ENCODE assay signal across 9 cellular contexts in genomic region chr6:75206338-75207210, GRCh38. TPM values are rescaled to one million over a fixed set of nuclear protein-coding genes. Genes with fewer than 3 reads are reported as not detected.
A peak's percentile ranks its signal among the peaks of the same experiment; 100 is the strongest.
DNase-seq lines count a peak whose midpoint lies in the region; ATAC-seq and TF ChIP-seq lines count a peak whose summit lies in the region.
"Had no signal": no experiment of that assay in that cellular context is flagged by ENCODE, and none has a peak within 500 bp of the region (broad histone marks: within the 10 kb centered on the region; RNA-seq: fewer than 3 reads in every experiment).

No MANE protein-coding gene starts in this region.

- H3K4me1 ChIP-seq in colonic mucosa (peaks cover 5% of the 10 kb centered on the region), mesodermal cell (ENCODE audit: control insufficient read depth, insufficient read depth, low read length, poor library complexity, severe bottlenecking) (no peaks in the 10 kb centered on the region), aorta (ENCODE audit: control insufficient read depth in 1 of 2, insufficient read depth in 2 of 2, low read length in 2 of 2) (no peaks in the 10 kb centered on the region)

- H3K36me3 ChIP-seq in colonic mucosa (no peaks in the 10 kb centered on the region), mesodermal cell (ENCODE audit: control insufficient read depth, insufficient read depth, low read length) (no peaks in the 10 kb centered on the region), aorta (ENCODE audit: control insufficient read depth in 1 of 2, insufficient read depth in 2 of 2, low read length in 1 of 2) (no peaks in the 10 kb centered on the region)

- H3K27ac Mint-ChIP-seq in stimulated activated naive CD8-positive, alpha-beta T cell treated with anti-CD3 and anti-CD28 coated beads, Interleukin-15, Interleukin-2, amounts not matched to agents 100 ng/mL and 50 ng/mL, for 24 hours = no peak overlapping the region

- no peak for DNase-seq in stimulated activated naive CD8-positive, alpha-beta T cell treated with anti-CD3 and anti-CD28 coated beads, Interleukin-15, Interleukin-2, amounts not matched to agents 100 U/mL and 50 U/mL, for 24 hours
- DNase-seq in colonic mucosa = no peak
- peak; percentile 55 to 81 for DNase-seq in aorta
- no peak for DNase-seq in NK-92 (lab: John Stamatoyannopoulos, UW; ENCODE audit: unreplicated experiment)
- no peak for DNase-seq in globus pallidus (ENCODE audit: low spot score)
- DNase-seq in NCI-H345 treated with DMSO at 0.1 percent for 48 hours (lab: John Stamatoyannopoulos, UW; ENCODE audit: unreplicated experiment) = no peak
- DNase-seq: NCI-H2107 had no signal

- no peaks in the 10 kb centered on the region for H3K36me3 Mint-ChIP-seq in stimulated activated naive CD8-positive, alpha-beta T cell treated with anti-CD3 and anti-CD28 coated beads, Interleukin-15, Interleukin-2, amounts not matched to agents 100 ng/mL and 50 ng/mL, for 24 hours (ENCODE audit: low read depth)

- intact Hi-C loops in colonic mucosa (cut with DNase I) = loop anchor here (5.0 kb wide), 2 partner anchors 794 to 1349 kb away; no protein-coding TSS in a partner anchor
- intact Hi-C loops in aorta (cut with DNase I) = loop anchor here (5.0 to 10.0 kb wide), 8 partner anchors 269 to 1469 kb away; no protein-coding TSS in a partner anchor

- peak overlapping the region; percentile 24 to 31 for H3K9ac ChIP-seq in colonic mucosa (ENCODE audit: low read depth in 2 of 2, low read length in 2 of 2)

- peaks cover 92% of the 10 kb centered on the region for H3K27me3 Mint-ChIP-seq in stimulated activated naive CD8-positive, alpha-beta T cell treated with anti-CD3 and anti-CD28 coated beads, Interleukin-15, Interleukin-2, amounts not matched to agents 100 ng/mL and 50 ng/mL, for 24 hours

- H3K4me1 Mint-ChIP-seq in stimulated activated naive CD8-positive, alpha-beta T cell treated with anti-CD3 and anti-CD28 coated beads, Interleukin-15, Interleukin-2, amounts not matched to agents 100 ng/mL and 50 ng/mL, for 24 hours (ENCODE audit: low read depth) = peaks cover 56% of the 10 kb centered on the region

- H3K4me3 ChIP-seq in colonic mucosa (peak overlapping the region; percentile 31), mesodermal cell (ENCODE audit: extremely low read depth, insufficient read depth, low read length, poor library complexity, severe bottlenecking) (peak overlapping the region; percentile 44), aorta (ENCODE audit: low read length in 2 of 2) (peak overlapping the region; percentile 56 to 73)

- TF ChIP-seq CTCF in colonic mucosa (IDR thresholded peaks at IDR 0.05) = no peak

- H3K27me3 ChIP-seq in colonic mucosa (peaks cover 51% of the 10 kb centered on the region), aorta (ENCODE audit: control insufficient read depth in 1 of 2, insufficient read depth in 2 of 2, low read length in 1 of 2) (no peaks in the 10 kb centered on the region)

- H3K27ac ChIP-seq in colonic mucosa = peak overlapping the region; percentile 43
- H3K27ac ChIP-seq in mesodermal cell (ENCODE audit: low read depth, low read length, severe bottlenecking) = no peak overlapping the region
- H3K27ac ChIP-seq in aorta (ENCODE audit: low read depth in 1 of 2, low read length in 2 of 2) = peak overlapping the region in 1 of 2 donors; percentile 28

- WGBS in mesodermal cell (ENCODE audit: insufficient coverage in 2 of 2), 2 experiments = 0 to 3% methylated on average over 25 to 30 of the region's 37 CpGs
- WGBS in aorta, 2 donors = 18 to 19% methylated on average over 37 of the region's 37 CpGs

- H3K9me3 Mint-ChIP-seq in stimulated activated naive CD8-positive, alpha-beta T cell treated with anti-CD3 and anti-CD28 coated beads, Interleukin-15, Interleukin-2, amounts not matched to agents 100 ng/mL and 50 ng/mL, for 24 hours = no peaks in the 10 kb centered on the region

- no peaks in the 10 kb centered on the region for H3K9me3 ChIP-seq in colonic mucosa
- no peaks in the 10 kb centered on the region for H3K9me3 ChIP-seq in mesodermal cell (ENCODE audit: control insufficient read depth, low read length)
- no peaks in the 10 kb centered on the region for H3K9me3 ChIP-seq in aorta (ENCODE audit: control insufficient read depth, low read length)

- ATAC-seq in stimulated activated naive CD8-positive, alpha-beta T cell treated with anti-CD3 and anti-CD28 coated beads, Interleukin-15, Interleukin-2, amounts not matched to agents 100 U/mL and 50 U/mL, for 24 hours = no peak
- peak; percentile 1 for ATAC-seq in aorta (ENCODE audit: low FRiP score)

- peak overlapping the region; percentile 59 for H3K4me3 Mint-ChIP-seq in stimulated activated naive CD8-positive, alpha-beta T cell treated with anti-CD3 and anti-CD28 coated beads, Interleukin-15, Interleukin-2, amounts not matched to agents 100 ng/mL and 50 ng/mL, for 24 hours

RNA-seq across cellular contexts. Expression of gene COL12A1, which starts 0.7 kb away (rescaled TPM):
- total RNA-seq in colonic mucosa (10 to 100 TPM in 1 of 2 donors, 1 to 10 TPM in 1; 3.6 to 20.2 TPM), aorta (100 to 1,000 TPM; 150 to 214 TPM)
- 23.2 TPM for polyA plus RNA-seq in mesodermal cell (2013, experiment 1 of 2)
- polyA plus RNA-seq in mesodermal cell (2013, experiment 2 of 2) = 15.9 TPM
- polyA plus RNA-seq in aorta = 10 to 100 TPM; 11.8 to 43.5 TPM

RNA-seq across cellular contexts. Expression of gene COX7A2, which starts 37.0 kb away (rescaled TPM):
- total RNA-seq in colonic mucosa = 100 to 1,000 TPM; 795 to 814 TPM
- 291 TPM for polyA plus RNA-seq in mesodermal cell (2013, experiment 1 of 2)
- 294 TPM for polyA plus RNA-seq in mesodermal cell (2013, experiment 2 of 2)
- total RNA-seq in aorta = 100 to 1,000 TPM; 199 to 312 TPM
- polyA plus RNA-seq in aorta = 1,000 to 10,000 TPM in 1 of 2 donors, 100 to 1,000 TPM in 1; 299 to 1,052 TPM

Comparison
In these comparisons a context has a peak if more than half of its experiments do, and no peak if none do; other contexts are left out.
1. DNase-seq: peak in aorta (2 of 2); none in stimulated activated naive CD8-positive, alpha-beta T cell treated with anti-CD3 and anti-CD28 coated beads, Interleukin-15, Interleukin-2, amounts not matched to agents 100 U/mL and 50 U/mL, for 24 hours (single experiment), colonic mucosa (single experiment), NK-92 (single experiment), globus pallidus (single experiment) and NCI-H345 treated with DMSO at 0.1 percent for 48 hours (single experiment).
2. RNA of gene COL12A1, which starts 0.7 kb away (total RNA-seq): 150 to 214 TPM in aorta; 3.6 to 20.2 TPM in colonic mucosa; every median in the first group is over 4 times any median in the second.
3. Peak in every context shown above with its lines, with median percentiles within 50 percentile points of each other: H3K4me3 ChIP-seq.